In genomic region chr20:834151-834747, GRCh38 we compare ENCODE assay signal across 8 cellular contexts. TPM values are rescaled to one million over a fixed set of nuclear protein-coding genes. Genes with fewer than 3 reads are reported as not detected.
DNase-seq lines count a peak whose midpoint lies in the region; ATAC-seq and TF ChIP-seq lines count a peak whose summit lies in the region.

No MANE protein-coding gene starts in this region.

- H3K27ac ChIP-seq in BLaER1 treated with 17β-estradiol and CSF1 and Interleukin-3, amounts not matched to agents 10 nM and 100 nM, result peak overlapping the region; percentile 83 to 100 (median 94)
- H3K27ac ChIP-seq in lung (ENCODE audit: low read depth in 1 of 2, low read length in 1 of 2) (peak overlapping the region in 1 of 2 donors; percentile 87), uterus (peak overlapping the region; percentile 79)

- H3K36me3 ChIP-seq in BLaER1 treated with 17β-estradiol and CSF1 and Interleukin-3, amounts not matched to agents 10 nM and 100 nM, result peaks cover 0 to 9% (median 0%) of the 10 kb centered on the region in 11 experiments; a peak in 4 of 22 replicates
- H3K36me3 ChIP-seq in lung (ENCODE audit: control insufficient read depth in 2 of 2, insufficient read depth in 2 of 2, low read length in 2 of 2) (no peaks in the 10 kb centered on the region), uterus (no peaks in the 10 kb centered on the region)

- peak overlapping the region; percentile 19 to 93 (median 72) for H3K27ac Mint-ChIP-seq in brain

- no peak for DNase-seq in lung (ENCODE audit: low spot score)
- DNase-seq in uterus, result no peak
- DNase-seq in foreskin melanocyte, result no peak

- H3K9me3 Mint-ChIP-seq in brain, result peaks cover 0 to 10% (median 4%) of the 10 kb centered on the region in 5 experiments

- H3K27me3 Mint-ChIP-seq in brain, result peaks cover 15% of the 10 kb centered on the region

- peaks cover 45 to 78% (median 70%) of the 10 kb centered on the region in 10 experiments for H3K4me1 ChIP-seq in BLaER1 treated with 17β-estradiol and CSF1 and Interleukin-3, amounts not matched to agents 10 nM and 100 nM
- H3K4me1 ChIP-seq in lung (ENCODE audit: control insufficient read depth in 2 of 2, insufficient read depth in 2 of 2, low read length in 2 of 2) (peaks cover 3 to 11% of the 10 kb centered on the region in 2 donors), uterus (peaks cover 0 to 4% of the 10 kb centered on the region in 2 donors)

- intact Hi-C loops in uterus (cut with DNase I; ENCODE audit: low total_unique reads), result no loop called here

- peaks cover 0 to 21% (median 7%) of the 10 kb centered on the region in 11 experiments; a peak in 5 of 22 replicates for H4K20me1 ChIP-seq in BLaER1 treated with 17β-estradiol and CSF1 and Interleukin-3, amounts not matched to agents 10 nM and 100 nM

- H3K4me3 ChIP-seq in BLaER1 treated with 17β-estradiol and CSF1 and Interleukin-3, amounts not matched to agents 10 nM and 100 nM, result peak overlapping the region; percentile 68 to 91 (median 78)
- H3K4me3 ChIP-seq in lung (peak overlapping the region; percentile 59), uterus (peak overlapping the region; percentile 77 to 81)

- H3K9ac ChIP-seq in BLaER1 treated with 17β-estradiol and CSF1 and Interleukin-3, amounts not matched to agents 10 nM and 100 nM, result peak overlapping the region; percentile 84 to 100 (median 92)

- no peak for TF ChIP-seq POLR2A in uterus (IDR thresholded peaks at IDR 0.05)

- TF ChIP-seq CTCF in brain (conservative IDR thresholded peaks at IDR 0.05), result no peak
- TF ChIP-seq CTCF in lung (IDR thresholded peaks at IDR 0.05; ENCODE audit: control extremely low read depth, extremely low read depth), result no peak
- TF ChIP-seq CTCF in uterus (IDR thresholded peaks at IDR 0.05), result no peak

- peaks cover 32% of the 10 kb centered on the region for H3K4me1 Mint-ChIP-seq in brain

- peaks cover 0 to 11% (median 7%) of the 10 kb centered on the region in 11 experiments; a peak in 13 of 22 replicates for H3K9me3 ChIP-seq in BLaER1 treated with 17β-estradiol and CSF1 and Interleukin-3, amounts not matched to agents 10 nM and 100 nM (replicated peaks in 1 of 11)
- H3K9me3 ChIP-seq in lung (ENCODE audit: control insufficient read depth in 2 of 2, insufficient read depth in 1 of 2, low read length in 1 of 2) (no peaks in the 10 kb centered on the region), uterus (no peaks in the 10 kb centered on the region)

- peak overlapping the region; percentile 86 to 99 (median 98) for H3K4me2 ChIP-seq in BLaER1 treated with 17β-estradiol and CSF1 and Interleukin-3, amounts not matched to agents 10 nM and 100 nM

- WGBS in lung, 2 donors, result 5 to 7% methylated on average over 18 of the region's 18 CpGs

- H3K4me3 Mint-ChIP-seq in brain, result peak overlapping the region; percentile 83 to 90 (median 86)

- H3K27me3 ChIP-seq in BLaER1 treated with 17β-estradiol and CSF1 and Interleukin-3, amounts not matched to agents 10 nM and 100 nM, result no peaks in the 10 kb centered on the region
- H3K27me3 ChIP-seq in lung (ENCODE audit: control insufficient read depth, insufficient read depth) (no peaks in the 10 kb centered on the region), uterus (no peaks in the 10 kb centered on the region)

- peaks cover 5% of the 10 kb centered on the region for H3K36me3 Mint-ChIP-seq in brain

- ATAC-seq in HG03139 (IDR thresholded peaks at IDR 0.05; ENCODE audit: unreplicated experiment) (peak; percentile 5), lung (ENCODE audit: insufficient read depth, low FRiP score) (no peak), HG02588 (IDR thresholded peaks at IDR 0.05; ENCODE audit: unreplicated experiment) (no peak), HG03469 (IDR thresholded peaks at IDR 0.05; ENCODE audit: unreplicated experiment) (no peak)

RNA-seq across cellular contexts. Expression of gene FAM110A, which starts 0.7 kb away (rescaled TPM):
- polyA plus RNA-seq in brain (ENCODE audit: insufficient read depth, low read depth, low replicate concordance), result 21.9 TPM
- total RNA-seq in lung, result 10 to 100 TPM in 1 of 2 donors, 1 to 10 TPM in 1; 8.6 to 17.9 TPM
- polyA plus RNA-seq in lung, result 10 to 100 TPM; 11.9 to 13.4 TPM
- total RNA-seq in uterus, result 1 to 10 TPM in 3 of 4 donors, under 1 TPM in 1; 0.59 to 6.2 (median 4.0) TPM
